Comparison of ENCODE assay signal across 24 cellular contexts in genomic region chr10:124453965-124454610, GRCh38. TPM values are rescaled to one million over a fixed set of nuclear protein-coding genes. Genes with fewer than 3 reads are reported as not detected.
DNase-seq lines count a peak whose midpoint lies in the region; ATAC-seq and TF ChIP-seq lines count a peak whose summit lies in the region.
"Had no signal": no experiment of that assay in that cellular context is flagged by ENCODE, and none has a peak within 500 bp of the region (broad histone marks: within the 10 kb centered on the region; RNA-seq: fewer than 3 reads in every experiment).

No MANE protein-coding gene starts in this region.

- H3K27me3 Mint-ChIP-seq in WTC11 (ENCODE audit: low read depth): peaks cover 32% of the 10 kb centered on the region
- peaks cover 20% of the 10 kb centered on the region for H3K27me3 Mint-ChIP-seq in endothelial cell (ENCODE audit: unreplicated experiment)

- POLR2A ChIA-PET in WTC11 (lab: Charles Lee): interaction anchor here (1.0 to 1.1 kb wide), 2 partner anchors 21 to 194 kb away, joined by 3 read pairs; no protein-coding TSS in a partner anchor

- no peaks in the 10 kb centered on the region for H3K9me3 Mint-ChIP-seq in WTC11
- no peaks in the 10 kb centered on the region for H3K9me3 Mint-ChIP-seq in endothelial cell (ENCODE audit: unreplicated experiment)
- H3K9me3 Mint-ChIP-seq: CD4-positive, alpha-beta T cell had no signal

- DNase-seq in WTC11 (ENCODE audit: low spot score) (no peak), retina (peak; percentile 24), endothelial cell (ENCODE audit: low spot score) (no peak), tibial artery (no peak), D341Med (ENCODE audit: low spot score) (no peak)
- DNase-seq: CD4-positive, alpha-beta T cell; COR-L47; DMS 273 treated with DMSO at 0.1 percent for 48 hours; GM23248; Karpas-422; MV-4-11; NCI-H1105 treated with DMSO at 0.1 percent for 48 hours; NCI-H1694 treated with DMSO at 0.1 percent for 48 hours; NCI-H2081 treated with DMSO at 0.1 percent for 48 hours; NCI-H446; NCI-H526; PC-3; SHP77 treated with DMSO at 0.1 percent for 48 hours had no signal

- H3K4me3 ChIP-seq in HUES64 (ENCODE audit: low read length) (peak overlapping the region; percentile 20), iPS-20b (ENCODE audit: low read length) (peak overlapping the region; percentile 34), tibial artery (no peak overlapping the region)
- H3K4me3 ChIP-seq: BLaER1, GM23248, SK-N-MC had no signal

- H3K9ac ChIP-seq in HUES64 (ENCODE audit: low read depth, low read length): peak overlapping the region; percentile 36; the same call in 1 of the 2 replicates
- H3K9ac ChIP-seq in iPS-20b (ENCODE audit: low read depth, low read length): 0 out of 2 replicates have a peak overlapping the region, but pooled peaks have one; percentile 44
- H3K9ac ChIP-seq: BLaER1, GM23248 had no signal

- H3K4me3 Mint-ChIP-seq in WTC11 (peak overlapping the region; percentile 17), endothelial cell (ENCODE audit: unreplicated experiment) (no peak overlapping the region)
- H3K4me3 Mint-ChIP-seq: CD4-positive, alpha-beta T cell had no signal

- no peaks in the 10 kb centered on the region for H3K36me3 ChIP-seq in HUES64 (ENCODE audit: insufficient read depth, low read length)
- H3K36me3 ChIP-seq in iPS-20b (ENCODE audit: insufficient read depth, low read depth, low read length): no peaks in the 10 kb centered on the region
- no peaks in the 10 kb centered on the region for H3K36me3 ChIP-seq in tibial artery
- H3K36me3 ChIP-seq: BLaER1 had no signal

- no peaks in the 10 kb centered on the region for H3K9me3 ChIP-seq in HUES64 (ENCODE audit: insufficient read depth, low read depth, low read length)
- H3K9me3 ChIP-seq in iPS-20b (ENCODE audit: insufficient read depth, low read depth, low read length): no peaks in the 10 kb centered on the region
- H3K9me3 ChIP-seq in tibial artery: no peaks in the 10 kb centered on the region

- H3K27me3 ChIP-seq in HUES64 (ENCODE audit: insufficient read depth, low read length) (peaks cover 67% of the 10 kb centered on the region), iPS-20b (ENCODE audit: insufficient read depth, low read length) (peaks cover 63% of the 10 kb centered on the region), tibial artery (peaks cover 0 to 63% of the 10 kb centered on the region in 2 donors)

- H3K4me1 ChIP-seq in HUES64 (ENCODE audit: insufficient read depth, low read length) (peaks cover 55% of the 10 kb centered on the region), iPS-20b (ENCODE audit: insufficient read depth, low read length) (peaks cover 33% of the 10 kb centered on the region), tibial artery (peaks cover 0 to 14% (median 12%) of the 10 kb centered on the region in 4 donors)

- WGBS in HUES64: 13% methylated on average over 8 of the region's 8 CpGs

- CTCF ChIA-PET in WTC11 (lab: Charles Lee): interaction anchor here (0.7 to 2.3 kb wide), 5 partner anchors 10 to 86 kb away, joined by 3 to 6 read pairs (median 4); no protein-coding TSS in a partner anchor

- H3K36me3 Mint-ChIP-seq in WTC11 (no peaks in the 10 kb centered on the region), endothelial cell (ENCODE audit: low read depth, unreplicated experiment) (no peaks in the 10 kb centered on the region)

- ATAC-seq in WTC11 (peak; percentile 15), HG02970 (IDR thresholded peaks at IDR 0.05; ENCODE audit: low FRiP score, unreplicated experiment) (no peak)
- ATAC-seq: PC-3 had no signal

- H3K27ac ChIP-seq in HUES64 (ENCODE audit: low read depth, low read length): peak overlapping the region; percentile 65; the same call in 1 of the 2 replicates
- H3K27ac ChIP-seq in iPS-20b (ENCODE audit: low read length): no peak overlapping the region
- H3K27ac ChIP-seq in tibial artery: no peak overlapping the region
- H3K27ac ChIP-seq: BLaER1, GM23248, RWPE1, SK-N-MC had no signal

- H3K27ac Mint-ChIP-seq in WTC11: peak overlapping the region; percentile 73
- H3K27ac Mint-ChIP-seq in endothelial cell (ENCODE audit: unreplicated experiment): no peak overlapping the region
- H3K27ac Mint-ChIP-seq: CD4-positive, alpha-beta T cell had no signal

- TF ChIP-seq CTCF in WTC11 (IDR thresholded peaks at IDR 0.05) (no peak), endothelial cell (IDR thresholded peaks at IDR 0.05; ENCODE audit: unreplicated experiment) (no peak), tibial artery (IDR thresholded peaks at IDR 0.05) (no peak)

- peaks cover 83% of the 10 kb centered on the region for H3K4me1 Mint-ChIP-seq in WTC11
- peaks cover 49% of the 10 kb centered on the region for H3K4me1 Mint-ChIP-seq in endothelial cell (ENCODE audit: unreplicated experiment)

- intact Hi-C loops in tibial artery (cut with DNase I; ENCODE audit: low total_unique reads): no loop called here

TF ChIP-seq in WTC11, 78 proteins besides CTCF, POLR2A, EP300 and RAD21:
- TF ChIP-seq KAT7 (CRISPR knock-in tag; IDR thresholded peaks at IDR 0.05; ENCODE audit: borderline replicate concordance) (no peak), ZNF138 (CRISPR knock-in tag; conservative IDR thresholded peaks at IDR 0.05) (no peak), SMAD4 (CRISPR knock-in tag; IDR thresholded peaks at IDR 0.05) (no peak), CREM (CRISPR knock-in tag; IDR thresholded peaks at IDR 0.05) (no peak), TEAD1 (CRISPR knock-in tag; IDR thresholded peaks at IDR 0.05) (peak; percentile 37; the same call in 1 of the 2 replicates)

RNA-seq across cellular contexts. Expression of gene NKX1-2, which starts 4.3 kb away (rescaled TPM):
- polyA plus RNA-seq in HUES64 (2013, experiment 1 of 2): 47.3 TPM
- polyA plus RNA-seq in HUES64 (2013, experiment 2 of 2): 45.8 TPM
- total RNA-seq in WTC11 (2021) (30.8 to 57.7 TPM (median 31.0 TPM) in 3 replicates), endothelial cell (ENCODE audit: unreplicated experiment) (0.77 TPM)
- total RNA-seq: CD4-positive, alpha-beta T cell; GM23248 had no signal
- polyA plus RNA-seq: GM23248 had no signal

RNA-seq across cellular contexts. Expression of gene LHPP, which starts 7.5 kb away (rescaled TPM):
- 13.3 TPM for polyA plus RNA-seq in HUES64 (2013, experiment 1 of 2)
- polyA plus RNA-seq in HUES64 (2013, experiment 2 of 2): 19.1 TPM
- total RNA-seq in WTC11 (2021) (33.2 to 42.4 TPM (median 41.1 TPM) in 3 replicates), endothelial cell (ENCODE audit: unreplicated experiment) (4.2 TPM)

RNA-seq across cellular contexts. Expression of gene OAT, which starts 35.4 kb away (rescaled TPM):
- 82.8 TPM for polyA plus RNA-seq in HUES64 (2013, experiment 1 of 2)
- polyA plus RNA-seq in HUES64 (2013, experiment 2 of 2): 80.3 TPM
- total RNA-seq in WTC11 (2021) (96.1 to 117 TPM (median 97.4 TPM) in 3 replicates), endothelial cell (ENCODE audit: unreplicated experiment) (36.6 TPM)

Comparison
In these comparisons a context has a peak if more than half of its experiments do, and no peak if none do; other contexts are left out.
1. H3K4me3 ChIP-seq: peak in HUES64 (single experiment) and iPS-20b (single experiment); none in tibial artery (0 of 2).
2. RNA of gene NKX1-2, which starts 4.3 kb away (total RNA-seq): 30.8 to 57.7 TPM in WTC11; 0.77 TPM in endothelial cell (single experiment); every median in the first group is over 10 times any median in the second.